In genomic region chr6:26240981-26241770, GRCh38 we compare ENCODE assay signal across 9 cellular contexts.
DNase-seq lines count a peak whose midpoint lies in the region; ATAC-seq and TF ChIP-seq lines count a peak whose summit lies in the region.
"Had no signal": no experiment of that assay in that cellular context is flagged by ENCODE, and none has a peak within 500 bp of the region (broad histone marks: within the 10 kb centered on the region; RNA-seq: fewer than 3 reads in every experiment).

No MANE protein-coding gene starts in this region.

- H3K4me1 ChIP-seq in DND-41 (ENCODE audit: insufficient read depth, low read length), result peaks cover 3% of the 10 kb centered on the region
- no peaks in the 10 kb centered on the region; the same call in 1 of the 2 replicates for H3K4me1 ChIP-seq in iPS DF 6.9 (ENCODE audit: control insufficient read depth, insufficient read depth, low read length)

- ATAC-seq in DND-41 (ENCODE audit: insufficient read depth, low read depth) (no peak), HG03432 (IDR thresholded peaks at IDR 0.05; ENCODE audit: unreplicated experiment) (peak; percentile 13)

- H3K9ac ChIP-seq in DND-41 (ENCODE audit: low read depth, low read length), result no peak overlapping the region

- H3K9me3 ChIP-seq in DND-41 (ENCODE audit: insufficient read depth, low read length, severe bottlenecking) (no peaks in the 10 kb centered on the region), iPS DF 6.9 (ENCODE audit: control insufficient read depth, insufficient read depth, low read length) (no peaks in the 10 kb centered on the region)
- H3K9me3 ChIP-seq: mucosa of descending colon had no signal

- WGBS in iPS DF 6.9 (ENCODE audit: insufficient coverage, insufficient read length), result no CpG with 5 or more reads among the region's 35 CpGs

- H3K4me3 ChIP-seq in DND-41 (ENCODE audit: low read depth in 1 of 2, low read length in 2 of 2), result no peak overlapping the region
- H3K4me3 ChIP-seq in iPS DF 6.9 (ENCODE audit: low read length), result peak overlapping the region; percentile 42; the same call in 1 of the 2 replicates
- H3K4me3 ChIP-seq: mucosa of descending colon had no signal

- H2AFZ ChIP-seq in DND-41 (ENCODE audit: low read depth, low read length), result no peak overlapping the region

- no peaks in the 10 kb centered on the region for H3K79me2 ChIP-seq in DND-41 (ENCODE audit: insufficient read depth, low read length)

- TF ChIP-seq CTCF in DND-41 (IDR thresholded peaks at IDR 0.05; ENCODE audit: borderline replicate concordance, extremely low read depth, low read length, poor library complexity, severe bottlenecking), result no peak

- no peaks in the 10 kb centered on the region for H3K36me3 ChIP-seq in DND-41 (ENCODE audit: insufficient read depth, low read length)
- no peaks in the 10 kb centered on the region for H3K36me3 ChIP-seq in iPS DF 6.9 (ENCODE audit: control insufficient read depth, insufficient read depth, low read length)

- DNase-seq in DND-41 (no peak), iPS DF 6.9 (ENCODE audit: low read depth, low spot score) (no peak), ecto neural progenitor cell (ENCODE audit: low spot score) (no peak), NCI-H748 (lab: John Stamatoyannopoulos, UW; ENCODE audit: unreplicated experiment) (no peak), SKM-1 treated with dmso at 0.1 percent for 144 hours (lab: John Stamatoyannopoulos, UW; ENCODE audit: unreplicated experiment) (no peak)
- peak; percentile 42 for DNase-seq in activated naive CD4-positive, alpha-beta T cell treated with anti-CD3 and anti-CD28 coated beads, Interleukin-2, amount 50 U/mL, for 16 hours
- peak in 2 of 3 donors; percentile 57 to 70 for DNase-seq in stimulated activated CD4-positive, alpha-beta T cell treated with anti-CD3 and anti-CD28 coated beads, TNF-alpha, amount 100 ng/mL, for 48 hours (ENCODE audit: low read depth in 3 of 3)

- no peaks in the 10 kb centered on the region for H4K20me1 ChIP-seq in DND-41 (ENCODE audit: insufficient read depth, low read length)

- no peaks in the 10 kb centered on the region for H3K27me3 ChIP-seq in DND-41 (ENCODE audit: insufficient read depth, low read length, poor library complexity)
- H3K27me3 ChIP-seq in iPS DF 6.9 (ENCODE audit: control insufficient read depth, insufficient read depth, low read length), result no peaks in the 10 kb centered on the region

- peak overlapping the region; percentile 24 for H3K27ac ChIP-seq in DND-41 (ENCODE audit: low read length)
- H3K27ac ChIP-seq in iPS DF 6.9 (ENCODE audit: low read length), result peak overlapping the region; percentile 52

- H3K4me2 ChIP-seq in DND-41 (ENCODE audit: insufficient read depth, low read length), result no peak overlapping the region

Comparison
In these comparisons a context has a peak if more than half of its experiments do, and no peak if none do; other contexts are left out.
1. DNase-seq: peak in activated naive CD4-positive, alpha-beta T cell treated with anti-CD3 and anti-CD28 coated beads, Interleukin-2, amount 50 U/mL, for 16 hours (single experiment) and stimulated activated CD4-positive, alpha-beta T cell treated with anti-CD3 and anti-CD28 coated beads, TNF-alpha, amount 100 ng/mL, for 48 hours (2 of 3); none in DND-41 (single experiment), iPS DF 6.9 (single experiment), ecto neural progenitor cell (single experiment), NCI-H748 (single experiment) and SKM-1 treated with dmso at 0.1 percent for 144 hours (single experiment).